9 cellular contexts compared by ENCODE assay signal in genomic region chr5:149828161-149829011, GRCh38.
DNase-seq lines count a peak whose midpoint lies in the region; ATAC-seq, FAIRE-seq and TF ChIP-seq lines count a peak whose summit lies in the region.
"Had no signal": no experiment of that assay in that cellular context is flagged by ENCODE, and none has a peak within 500 bp of the region (broad histone marks: within the 10 kb centered on the region; RNA-seq: fewer than 3 reads in every experiment).

No MANE protein-coding gene starts in this region.

- H3K4me1 Mint-ChIP-seq in Calu3 (ENCODE audit: low read depth, unreplicated experiment) = peaks cover 7% of the 10 kb centered on the region
- peaks cover 8% of the 10 kb centered on the region for H3K4me1 Mint-ChIP-seq in activated T-cell treated with anti-CD3 and anti-CD28 coated beads, Interleukin-2, amount 50 U/mL, for 24 hours (ENCODE audit: low read depth)

- H3K27me3 ChIP-seq in neural cell (ENCODE audit: insufficient read depth, low read depth, low read length) = no peaks in the 10 kb centered on the region

- peak; percentile 92 for DNase-seq in Calu3
- peak; percentile 60 for DNase-seq in KG1 (lab: John Stamatoyannopoulos, UW)
- peak; percentile 82 for DNase-seq in RCC 7860 (ENCODE audit: low spot score)
- peak; percentile 85 for DNase-seq in activated T-cell treated with anti-CD3 and anti-CD28 coated beads, Interleukin-2, amount 50 U/mL, for 24 hours
- DNase-seq in fibroblast of peridontal ligament (ENCODE audit: extremely low read depth) = peak; percentile 94
- peak; percentile 86 for DNase-seq in stimulated activated naive CD8-positive, alpha-beta T cell treated with anti-CD3 and anti-CD28 coated beads, Interleukin-15, Interleukin-2, amounts not matched to agents 100 U/mL and 50 U/mL, for 24 hours

- peaks cover 13% of the 10 kb centered on the region for H3K36me3 Mint-ChIP-seq in Calu3 (ENCODE audit: insufficient read depth, unreplicated experiment)
- H3K36me3 Mint-ChIP-seq in activated T-cell treated with anti-CD3 and anti-CD28 coated beads, Interleukin-2, amount 50 U/mL, for 24 hours (ENCODE audit: low read depth) = peaks cover 58% of the 10 kb centered on the region

- no peaks in the 10 kb centered on the region for H3K9me3 Mint-ChIP-seq in Calu3 (ENCODE audit: low read depth, unreplicated experiment)
- H3K9me3 Mint-ChIP-seq in activated T-cell treated with anti-CD3 and anti-CD28 coated beads, Interleukin-2, amount 50 U/mL, for 24 hours = no peaks in the 10 kb centered on the region
- H3K9me3 Mint-ChIP-seq: dendritic cell treated with granulocyte-macrophage colony-stimulating factor and Interleukin-4, amounts not matched to agents 40 ng/mL and 50 ng/mL, for 4 days had no signal

- H3K4me3 Mint-ChIP-seq in Calu3 (ENCODE audit: low read depth, unreplicated experiment) = no peak overlapping the region
- H3K4me3 Mint-ChIP-seq in activated T-cell treated with anti-CD3 and anti-CD28 coated beads, Interleukin-2, amount 50 U/mL, for 24 hours = no peak overlapping the region
- H3K4me3 Mint-ChIP-seq: dendritic cell treated with granulocyte-macrophage colony-stimulating factor and Interleukin-4, amounts not matched to agents 40 ng/mL and 50 ng/mL, for 4 days had no signal

- no TSS peak for BruUV-seq in Calu3 (replicated peaks; lab: Mats Ljungman, UMichigan)

- no peak overlapping the region for H3K9ac ChIP-seq in neural cell (ENCODE audit: low read length)

- intact Hi-C loops in Calu3 (cut with micrococcal nuclease; ENCODE audit: unreplicated experiment) = loop anchor here (1.0 to 2.0 kb wide), 3 partner anchors 98 to 192 kb away; partner anchors contain the start of gene PPARGC1B

- H3K9me2 ChIP-seq in neural cell (ENCODE audit: insufficient read depth, low read length) = no peaks in the 10 kb centered on the region

- no peak for TF ChIP-seq EP300 in neural cell (conservative IDR thresholded peaks at IDR 0.05; ENCODE audit: poor library complexity, severe bottlenecking)

- no peaks in the 10 kb centered on the region for H3K79me2 ChIP-seq in neural cell (replicated peaks; ENCODE audit: insufficient read depth, low read length)

- peak overlapping the region; percentile 47 for H3K27ac Mint-ChIP-seq in Calu3 (ENCODE audit: unreplicated experiment)
- peak overlapping the region; percentile 19 for H3K27ac Mint-ChIP-seq in activated T-cell treated with anti-CD3 and anti-CD28 coated beads, Interleukin-2, amount 50 U/mL, for 24 hours

- H3F3A ChIP-seq in neural cell (ENCODE audit: insufficient read depth, low read length, poor library complexity, severe bottlenecking) = no peaks in the 10 kb centered on the region

- no peak overlapping the region for H2AFZ ChIP-seq in neural cell (ENCODE audit: low read depth, low read length)

- H3K4me2 ChIP-seq in neural cell (ENCODE audit: low read length) = no peak overlapping the region

- peak; percentile 74 for FAIRE-seq in RCC 7860 (lab: Jason Lieb, UNC)

- TF ChIP-seq RAD21 in neural cell (conservative IDR thresholded peaks at IDR 0.05) = peak; percentile 91

- H3K27me3 Mint-ChIP-seq in Calu3 (ENCODE audit: unreplicated experiment) = no peaks in the 10 kb centered on the region
- H3K27me3 Mint-ChIP-seq in activated T-cell treated with anti-CD3 and anti-CD28 coated beads, Interleukin-2, amount 50 U/mL, for 24 hours = no peaks in the 10 kb centered on the region
- H3K27me3 Mint-ChIP-seq: dendritic cell treated with granulocyte-macrophage colony-stimulating factor and Interleukin-4, amounts not matched to agents 40 ng/mL and 50 ng/mL, for 4 days had no signal

- H4K20me1 ChIP-seq in neural cell (ENCODE audit: insufficient read depth) = no peaks in the 10 kb centered on the region

- peak; percentile 50 for ATAC-seq in GM21423 (IDR thresholded peaks at IDR 0.05; ENCODE audit: unreplicated experiment)
- peak; percentile 42 for ATAC-seq in stimulated activated naive CD8-positive, alpha-beta T cell treated with anti-CD3 and anti-CD28 coated beads, Interleukin-15, Interleukin-2, amounts not matched to agents 100 U/mL and 50 U/mL, for 24 hours

- TF ChIP-seq CTCF in Calu3 (IDR thresholded peaks at IDR 0.05; ENCODE audit: unreplicated experiment) = peak; percentile 77
- TF ChIP-seq CTCF in neural cell (IDR thresholded peaks at IDR 0.05; ENCODE audit: poor library complexity, severe bottlenecking) = peak; percentile 91

- H3K9me3 ChIP-seq in neural cell (ENCODE audit: low read length) = no peaks in the 10 kb centered on the region

- CTCF ChIA-PET in Calu3 (lab: Charles Lee) = interaction anchor here (0.7 to 3.0 kb wide), 18 partner anchors 10 to 273 kb away, joined by 3 to 25 read pairs (median 4); partner anchors contain the start of gene PPARGC1B

- H3K27ac ChIP-seq in neural cell (ENCODE audit: low read length) = no peak overlapping the region

- no peaks in the 10 kb centered on the region for H3K36me3 ChIP-seq in neural cell (ENCODE audit: insufficient read depth, low read length)

- no peak overlapping the region for H3K4me3 ChIP-seq in neural cell (ENCODE audit: low read length)

TF ChIP-seq in neural cell, 6 proteins besides CTCF, POLR2A, EP300 and RAD21:
- TF ChIP-seq SMC3 (conservative IDR thresholded peaks at IDR 0.05; ENCODE audit: poor library complexity) (peak; percentile 97), TAF1 (IDR thresholded peaks at IDR 0.05; ENCODE audit: low read depth) (no peak), POLR2AphosphoS5 (IDR thresholded peaks at IDR 0.05) (no peak)
- TF ChIP-seq, protein P1, sequence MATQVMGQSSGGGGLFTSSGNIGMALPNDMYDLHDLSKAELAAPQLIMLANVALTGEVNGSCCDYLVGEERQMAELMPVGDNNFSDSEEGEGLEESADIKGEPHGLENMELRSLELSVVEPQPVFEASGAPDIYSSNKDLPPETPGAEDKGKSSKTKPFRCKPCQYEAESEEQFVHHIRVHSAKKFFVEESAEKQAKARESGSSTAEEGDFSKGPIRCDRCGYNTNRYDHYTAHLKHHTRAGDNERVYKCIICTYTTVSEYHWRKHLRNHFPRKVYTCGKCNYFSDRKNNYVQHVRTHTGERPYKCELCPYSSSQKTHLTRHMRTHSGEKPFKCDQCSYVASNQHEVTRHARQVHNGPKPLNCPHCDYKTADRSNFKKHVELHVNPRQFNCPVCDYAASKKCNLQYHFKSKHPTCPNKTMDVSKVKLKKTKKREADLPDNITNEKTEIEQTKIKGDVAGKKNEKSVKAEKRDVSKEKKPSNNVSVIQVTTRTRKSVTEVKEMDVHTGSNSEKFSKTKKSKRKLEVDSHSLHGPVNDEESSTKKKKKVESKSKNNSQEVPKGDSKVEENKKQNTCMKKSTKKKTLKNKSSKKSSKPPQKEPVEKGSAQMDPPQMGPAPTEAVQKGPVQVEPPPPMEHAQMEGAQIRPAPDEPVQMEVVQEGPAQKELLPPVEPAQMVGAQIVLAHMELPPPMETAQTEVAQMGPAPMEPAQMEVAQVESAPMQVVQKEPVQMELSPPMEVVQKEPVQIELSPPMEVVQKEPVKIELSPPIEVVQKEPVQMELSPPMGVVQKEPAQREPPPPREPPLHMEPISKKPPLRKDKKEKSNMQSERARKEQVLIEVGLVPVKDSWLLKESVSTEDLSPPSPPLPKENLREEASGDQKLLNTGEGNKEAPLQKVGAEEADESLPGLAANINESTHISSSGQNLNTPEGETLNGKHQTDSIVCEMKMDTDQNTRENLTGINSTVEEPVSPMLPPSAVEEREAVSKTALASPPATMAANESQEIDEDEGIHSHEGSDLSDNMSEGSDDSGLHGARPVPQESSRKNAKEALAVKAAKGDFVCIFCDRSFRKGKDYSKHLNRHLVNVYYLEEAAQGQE (IDR thresholded peaks at IDR 0.05; ENCODE audit: borderline replicate concordance) = no peak
